In genomic region chr2:160628811-160629210, GRCh38 we compare ENCODE assay signal across 26 cellular contexts.
"Had no signal": no experiment of that assay in that cellular context is flagged by ENCODE, and none has a peak within 500 bp of the region (broad histone marks: within the 10 kb centered on the region; RNA-seq: fewer than 3 reads in every experiment).

No MANE protein-coding gene starts in this region.

- FAIRE-seq: kidney had no signal

- DNase-seq: activated gamma-delta T cell treated with Interleukin-2 at 50 U/mL for 16 hours; activated T-cell treated with anti-CD3 and anti-CD28 coated beads, Interleukin-2, amount 50 U/mL, for 1 hour; adrenal gland; brain microvascular endothelial cell; colonic mucosa; dorsolateral prefrontal cortex; foreskin fibroblast; kidney; naive thymus-derived CD8-positive, alpha-beta T cell; sigmoid colon; stimulated activated CD4-positive, alpha-beta T cell treated with anti-CD3 and anti-CD28 coated beads, Interleukin-15, amount 100 ng/mL, for 24 hours; stimulated activated CD4-positive, alpha-beta T cell treated with anti-CD3 and anti-CD28 coated beads, Interleukin-2, amount 100 ng/mL, for 48 hours; T1000; transverse colon; uterus had no signal

- H3K9ac ChIP-seq: neural progenitor cell had no signal

- H3K4me3 ChIP-seq: adrenal gland, ascending aorta, colonic mucosa, dorsolateral prefrontal cortex, lung, neural progenitor cell, sigmoid colon, smooth muscle cell, suprapubic skin, transverse colon, uterus had no signal

- H3K27ac ChIP-seq: adrenal gland, ascending aorta, brain microvascular endothelial cell, colonic mucosa, dorsolateral prefrontal cortex, neural progenitor cell, sigmoid colon, suprapubic skin, transverse colon, uterus had no signal

- H3K4me3 Mint-ChIP-seq: activated naive CD4-positive, alpha-beta T cell treated with anti-CD3 and anti-CD28 coated beads, Interleukin-2, amount 50 U/mL, for 24 hours; mesothelial cell of epicardium; naive thymus-derived CD8-positive, alpha-beta T cell; neural progenitor cell; stimulated activated naive CD8-positive, alpha-beta T cell treated with anti-CD3 and anti-CD28 coated beads, Interleukin-15, Interleukin-2, amounts not matched to agents 100 ng/mL and 50 ng/mL, for 24 hours; T-helper 1 cell treated with Interleukin-12 subunit alpha and Interleukin-12 subunit beta and Interleukin-4 antibody, amounts not matched to agents 30 μg/mL and 1 μg/mL, for 36 hours; WTC11 had no signal

- H3K27me3 ChIP-seq: adrenal gland, ascending aorta, brain microvascular endothelial cell, colonic mucosa, dorsolateral prefrontal cortex, neural progenitor cell, sigmoid colon, suprapubic skin, transverse colon, uterus had no signal

- H3K4me2 ChIP-seq: neural progenitor cell, smooth muscle cell had no signal

- H3K4me1 ChIP-seq: adrenal gland, colonic mucosa, sigmoid colon, suprapubic skin, uterus had no signal

- ATAC-seq: left lobe of liver; naive thymus-derived CD8-positive, alpha-beta T cell; WTC11 had no signal

- H3K9me3 ChIP-seq: adrenal gland, colonic mucosa, suprapubic skin, transverse colon, uterus had no signal

- H3K27me3 Mint-ChIP-seq: activated naive CD4-positive, alpha-beta T cell treated with anti-CD3 and anti-CD28 coated beads, Interleukin-2, amount 50 U/mL, for 24 hours; naive thymus-derived CD8-positive, alpha-beta T cell; stimulated activated naive CD8-positive, alpha-beta T cell treated with anti-CD3 and anti-CD28 coated beads, Interleukin-15, Interleukin-2, amounts not matched to agents 100 ng/mL and 50 ng/mL, for 24 hours had no signal

- H3K27ac Mint-ChIP-seq: activated naive CD4-positive, alpha-beta T cell treated with anti-CD3 and anti-CD28 coated beads, Interleukin-2, amount 50 U/mL, for 24 hours; mesothelial cell of epicardium; stimulated activated naive CD8-positive, alpha-beta T cell treated with anti-CD3 and anti-CD28 coated beads, Interleukin-15, Interleukin-2, amounts not matched to agents 100 ng/mL and 50 ng/mL, for 24 hours; T-helper 1 cell treated with Interleukin-12 subunit alpha and Interleukin-12 subunit beta and Interleukin-4 antibody, amounts not matched to agents 30 μg/mL and 1 μg/mL, for 36 hours; WTC11 had no signal

- H3K36me3 ChIP-seq: adrenal gland, ascending aorta, brain microvascular endothelial cell, colonic mucosa, neural progenitor cell, sigmoid colon, suprapubic skin, transverse colon, uterus had no signal

- H3K9me3 Mint-ChIP-seq: activated naive CD4-positive, alpha-beta T cell treated with anti-CD3 and anti-CD28 coated beads, Interleukin-2, amount 50 U/mL, for 24 hours; stimulated activated naive CD8-positive, alpha-beta T cell treated with anti-CD3 and anti-CD28 coated beads, Interleukin-15, Interleukin-2, amounts not matched to agents 100 ng/mL and 50 ng/mL, for 24 hours had no signal
